ENCODE assay signal across 8 cellular contexts in genomic region chr4:39638358-39639239, GRCh38. TPM values are rescaled to one million over a fixed set of nuclear protein-coding genes. Genes with fewer than 3 reads are reported as not detected.
DNase-seq lines count a peak whose midpoint lies in the region; ATAC-seq, FAIRE-seq and TF ChIP-seq lines count a peak whose summit lies in the region.

Gene SMIM14 (minus strand): TSS chr4:39638865. CDS start chr4:39605145, 33,720 bp downstream.

- peak; percentile 49 for TF ChIP-seq EP300 in neural cell (conservative IDR thresholded peaks at IDR 0.05; ENCODE audit: poor library complexity, severe bottlenecking)

- no peaks in the 10 kb centered on the region for H3K27me3 ChIP-seq in neural cell (ENCODE audit: insufficient read depth, low read depth, low read length)

- peak within 1 kb of the TSS; percentile 86 to 93 for H3K4me3 Mint-ChIP-seq in stimulated activated naive CD8-positive, alpha-beta T cell treated with anti-CD3 and anti-CD28 coated beads, Interleukin-15, amount 100 ng/mL, for 72 hours

- no peak for FAIRE-seq in H54 (lab: Jason Lieb, UNC)

- no peaks in the 10 kb centered on the region for H3K9me3 ChIP-seq in neural cell (ENCODE audit: low read length)

- H3K4me2 ChIP-seq in neural cell (ENCODE audit: low read length), result peak within 1 kb of the TSS; percentile 92

- TF ChIP-seq RAD21 in neural cell (conservative IDR thresholded peaks at IDR 0.05), result no peak

- no peaks in the 10 kb centered on the region for H3K9me2 ChIP-seq in neural cell (ENCODE audit: insufficient read depth, low read length)

- no peaks in the 10 kb centered on the region for H3K27me3 Mint-ChIP-seq in stimulated activated naive CD8-positive, alpha-beta T cell treated with anti-CD3 and anti-CD28 coated beads, Interleukin-15, amount 100 ng/mL, for 72 hours

- H3K36me3 ChIP-seq in neural cell (ENCODE audit: insufficient read depth, low read length), result no peaks in the 10 kb centered on the region

- DNase-seq in ELR (ENCODE audit: low read depth) (peak; percentile 97), H54 (ENCODE audit: insufficient read length, low spot score) (peak; percentile 76), M059J (ENCODE audit: low read depth) (peak; percentile 97), SHP77 treated with DMSO at 0.1 percent for 48 hours (lab: John Stamatoyannopoulos, UW) (peak; percentile 54), activated gamma-delta T cell treated with Interleukin-2 at 50 U/mL for 16 hours (peak; percentile 87), fibroblast of the conjunctiva (ENCODE audit: low read depth) (peak; percentile 98)
- DNase-seq in stimulated activated naive CD8-positive, alpha-beta T cell treated with anti-CD3 and anti-CD28 coated beads, Interleukin-15, amount 100 ng/mL, for 72 hours, result peak; percentile 87 to 93

- H3K27ac ChIP-seq in neural cell (ENCODE audit: low read length), result peak within 1 kb of the TSS; percentile 94

- peaks cover 15% of the 10 kb centered on the region for H3K79me2 ChIP-seq in neural cell (replicated peaks; ENCODE audit: insufficient read depth, low read length)

- H2AFZ ChIP-seq in neural cell (ENCODE audit: low read depth, low read length), result peak within 1 kb of the TSS; percentile 83

- peak; percentile 63; the same call in 1 of the 2 replicates for TF ChIP-seq POLR2A in H54 (IDR thresholded peaks at IDR 0.05; ENCODE audit: low read depth, low read length)

- no peaks in the 10 kb centered on the region for H3F3A ChIP-seq in neural cell (ENCODE audit: insufficient read depth, low read length, poor library complexity, severe bottlenecking)

- peak within 1 kb of the TSS; percentile 89 for H3K4me3 ChIP-seq in neural cell (ENCODE audit: low read length)

- H3K9ac ChIP-seq in neural cell (ENCODE audit: low read length), result peak within 1 kb of the TSS; percentile 99

- peak within 1 kb of the TSS; percentile 81 to 86 for H3K27ac Mint-ChIP-seq in stimulated activated naive CD8-positive, alpha-beta T cell treated with anti-CD3 and anti-CD28 coated beads, Interleukin-15, amount 100 ng/mL, for 72 hours

- peaks cover 39% of the 10 kb centered on the region for H3K4me1 Mint-ChIP-seq in stimulated activated naive CD8-positive, alpha-beta T cell treated with anti-CD3 and anti-CD28 coated beads, Interleukin-15, amount 100 ng/mL, for 72 hours

- ATAC-seq in stimulated activated naive CD8-positive, alpha-beta T cell treated with anti-CD3 and anti-CD28 coated beads, Interleukin-15, amount 100 ng/mL, for 72 hours, result peak; percentile 89

- no peaks in the 10 kb centered on the region for H3K9me3 Mint-ChIP-seq in stimulated activated naive CD8-positive, alpha-beta T cell treated with anti-CD3 and anti-CD28 coated beads, Interleukin-15, amount 100 ng/mL, for 72 hours

- peak; percentile 28 for TF ChIP-seq CTCF in neural cell (IDR thresholded peaks at IDR 0.05; ENCODE audit: poor library complexity, severe bottlenecking)

- H4K20me1 ChIP-seq in neural cell (ENCODE audit: insufficient read depth), result no peaks in the 10 kb centered on the region

TF ChIP-seq in neural cell, 6 proteins besides CTCF, POLR2A, EP300 and RAD21:
- peak; percentile 80 for TF ChIP-seq MXI1 (conservative IDR thresholded peaks at IDR 0.05; ENCODE audit: poor library complexity, severe bottlenecking)
- TF ChIP-seq POLR2AphosphoS5 (IDR thresholded peaks at IDR 0.05), result peak; percentile 80
- TF ChIP-seq TAF1 (IDR thresholded peaks at IDR 0.05; ENCODE audit: low read depth), result peak; percentile 57
- TF ChIP-seq SMC3 (conservative IDR thresholded peaks at IDR 0.05; ENCODE audit: poor library complexity), result no peak

RNA-seq across cellular contexts. Expression of gene SMIM14, which starts in this region (rescaled TPM):
- 17.1 and 38.5 TPM in 2 replicates for total RNA-seq in M059J (2014; rRNA removed; shearing (Covaris generic))
- 42.3 and 55.6 TPM in 2 replicates for polyA plus RNA-seq in neural cell
- 54.8 and 65.9 TPM in 2 replicates for polyA minus RNA-seq in neural cell

Comparison
In these comparisons a context has a peak if more than half of its experiments do, and no peak if none do; other contexts are left out.
1. Peak in every context shown above with its lines: DNase-seq, ATAC-seq, H3K4me3 ChIP-seq and H3K27ac ChIP-seq.